ENCODE assay signal across 19 cellular contexts in genomic region chr14:86673523-86673969, GRCh38.
DNase-seq lines count a peak whose midpoint lies in the region; ATAC-seq, FAIRE-seq and TF ChIP-seq lines count a peak whose summit lies in the region.
"Had no signal": no experiment of that assay in that cellular context is flagged by ENCODE, and none has a peak within 500 bp of the region (broad histone marks: within the 10 kb centered on the region; RNA-seq: fewer than 3 reads in every experiment).

No MANE protein-coding gene starts in this region.

- in situ Hi-C loops in HepG2 (cut with HindIII; ENCODE audit: extremely low pct_ligation_motif_present, low pct_unique_long_range_greater_than_20kb) = no loop called here

- H3K9me3 Mint-ChIP-seq in WTC11 = no peaks in the 10 kb centered on the region

- H3K4me3 ChIP-seq in HepG2 (replicated peaks in 1 of 3; ENCODE audit: insufficient read depth in 1 of 3, low read depth in 2 of 3, low read length in 3 of 3) = peak overlapping the region in 1 of 3 experiments; percentile 12; a peak in 1 of 6 replicates
- no peak overlapping the region for H3K4me3 ChIP-seq in thyroid gland (replicated peaks in 1 of 3)
- H3K4me3 ChIP-seq: GM23248 had no signal

- DNase-seq in NCI-H748 (lab: John Stamatoyannopoulos, UW; ENCODE audit: unreplicated experiment) = peak; percentile 19
- DNase-seq in NCI-H748 treated with DMSO at 0.1 percent for 48 hours (lab: John Stamatoyannopoulos, UW) = no peak
- no peak for DNase-seq in WTC11 (ENCODE audit: low spot score)
- DNase-seq in HepG2 (ENCODE audit: low spot score) = peak; percentile 75
- DNase-seq in thyroid gland = peak; percentile 73 to 78
- DNase-seq: ACHN; activated CD4-positive, alpha-beta memory T cell treated with anti-CD3 and anti-CD28 coated beads for 36 hours; activated T-cell treated with anti-CD3 and anti-CD28 coated beads, Interleukin-2, amount 50 U/mL, for 48 hours; CD4-positive, CD25-positive, alpha-beta regulatory T cell; cortex of kidney; GM23248; NCI-H2227 treated with DMSO at 0.1 percent for 48 hours; stimulated activated CD4-positive, alpha-beta T cell treated with anti-CD3 and anti-CD28 coated beads, Interleukin-2, amount 100 ng/mL, for 24 hours; T-cell had no signal

- FAIRE-seq in HepG2 (lab: Jason Lieb, UNC) = peak; percentile 70

- no peaks in the 10 kb centered on the region for H3K27me3 Mint-ChIP-seq in WTC11 (ENCODE audit: low read depth)
- H3K27me3 Mint-ChIP-seq: activated CD4-positive, alpha-beta memory T cell treated with anti-CD3 and anti-CD28 coated beads for 36 hours; CD4-positive, CD25-positive, alpha-beta regulatory T cell; T-cell had no signal

- H3K27ac Mint-ChIP-seq in WTC11 = peak overlapping the region; percentile 2; the same call in 1 of the 2 replicates
- H3K27ac Mint-ChIP-seq: activated CD4-positive, alpha-beta memory T cell treated with anti-CD3 and anti-CD28 coated beads for 36 hours; activated naive CD4-positive, alpha-beta T cell treated with anti-CD3 and anti-CD28 coated beads, Interleukin-2, amount 50 U/mL, for 72 hours; CD4-positive, CD25-positive, alpha-beta regulatory T cell; T-cell had no signal

- intact Hi-C loops in HepG2 (cut with micrococcal nuclease; ENCODE audit: unreplicated experiment) = loop anchor here (10.0 kb wide), 1 partner anchor 221 kb away; no protein-coding TSS in a partner anchor
- intact Hi-C loops in thyroid gland (cut with DNase I) = no loop called here

- no peak for TF ChIP-seq RAD21 in HepG2 (CRISPR knock-in tag; IDR thresholded peaks at IDR 0.05)

- TF ChIP-seq POLR2A in HepG2 (IDR thresholded peaks at IDR 0.05; ENCODE audit: insufficient read depth in 1 of 2, low read depth in 2 of 2, low read length in 2 of 2) (no peak), thyroid gland (IDR thresholded peaks at IDR 0.05) (no peak)

- peak overlapping the region; percentile 46 for H3K4me2 ChIP-seq in HepG2 (ENCODE audit: low read depth, low read length)

- H3K4me1 ChIP-seq in HepG2 (ENCODE audit: insufficient read depth, low read length) (peaks cover 24% of the 10 kb centered on the region), thyroid gland (peaks cover 8 to 13% of the 10 kb centered on the region in 2 donors)

- ATAC-seq in WTC11 (peak; percentile 59), HepG2 (peak; percentile 99), SK-N-SH treated with all-trans-retinoic acid at 6 μM for 48 hours (no peak), GM18867 (IDR thresholded peaks at IDR 0.05; ENCODE audit: unreplicated experiment) (no peak), GM21526 (IDR thresholded peaks at IDR 0.05; ENCODE audit: low FRiP score, unreplicated experiment) (no peak)
- ATAC-seq: activated naive CD4-positive, alpha-beta T cell treated with anti-CD3 and anti-CD28 coated beads, Interleukin-2, amount 50 U/mL, for 72 hours; Right ventricle myocardium inferior; T-cell had no signal

- H2AFZ ChIP-seq in HepG2 (ENCODE audit: low read length) = peak overlapping the region; percentile 71
- H2AFZ ChIP-seq: GM23248 had no signal

- CTCF ChIA-PET in WTC11 (lab: Charles Lee) (interaction anchor here (0.6 kb wide), 1 partner anchor 19 kb away, joined by 3 read pairs; no protein-coding TSS in a partner anchor), HepG2 (lab: Yijun Ruan, JAX; ENCODE audit: low intra/inter-chr PET ratio, low total read pairs) (no interaction called here)

- no peaks in the 10 kb centered on the region for H4K20me1 ChIP-seq in HepG2 (ENCODE audit: insufficient read depth, low read length)

- H3K9ac ChIP-seq in HepG2 (ENCODE audit: insufficient read depth, low read depth, low read length) = no peak overlapping the region; the same call in 1 of the 2 replicates
- H3K9ac ChIP-seq: GM23248 had no signal

- H3K36me3 ChIP-seq in HepG2 (replicated peaks in 1 of 2; ENCODE audit: control insufficient read depth in 1 of 2, insufficient read depth in 2 of 2, low read length in 2 of 2) (no peaks in the 10 kb centered on the region), thyroid gland (no peaks in the 10 kb centered on the region)

- peaks cover 23% of the 10 kb centered on the region for H3K4me1 Mint-ChIP-seq in WTC11
- H3K4me1 Mint-ChIP-seq: CD4-positive, CD25-positive, alpha-beta regulatory T cell; T-cell had no signal

- POLR2A ChIA-PET in WTC11 (lab: Charles Lee) = no interaction called here
- POLR2A ChIA-PET in HepG2 (lab: Yijun Ruan, JAX) = no interaction called here

- H3K9me3 ChIP-seq in HepG2 (ENCODE audit: low read length) = no peaks in the 10 kb centered on the region
- no peaks in the 10 kb centered on the region for H3K9me3 ChIP-seq in thyroid gland

- H3K27ac ChIP-seq in HepG2 (ENCODE audit: extremely low read length, insufficient read depth, low read length) = peak overlapping the region; percentile 39
- peak overlapping the region; percentile 42 to 80 (median 69) for H3K27ac ChIP-seq in thyroid gland
- H3K27ac ChIP-seq: GM23248 had no signal

- TF ChIP-seq CTCF in WTC11 (IDR thresholded peaks at IDR 0.05) (no peak), HepG2 (CRISPR knock-in tag; IDR thresholded peaks at IDR 0.05) (no peak), thyroid gland (IDR thresholded peaks at IDR 0.05) (no peak)

- no peaks in the 10 kb centered on the region for H3K79me2 ChIP-seq in HepG2 (ENCODE audit: insufficient read depth, low read length)

- TF ChIP-seq EP300 in HepG2 (IDR thresholded peaks at IDR 0.05; ENCODE audit: low read depth in 2 of 2, low read length in 2 of 2) = no peak
- no peak for TF ChIP-seq EP300 in HepG2 (CRISPR knock-in tag; IDR thresholded peaks at IDR 0.05; ENCODE audit: borderline replicate concordance)

- no peaks in the 10 kb centered on the region for H3K36me3 Mint-ChIP-seq in WTC11
- H3K36me3 Mint-ChIP-seq: activated CD4-positive, alpha-beta memory T cell treated with anti-CD3 and anti-CD28 coated beads for 36 hours; activated naive CD4-positive, alpha-beta T cell treated with anti-CD3 and anti-CD28 coated beads, Interleukin-2, amount 50 U/mL, for 72 hours; CD4-positive, CD25-positive, alpha-beta regulatory T cell; T-cell had no signal

- no TSS peak for BruUV-seq in HepG2 (replicated peaks; lab: Mats Ljungman, UMichigan)

- no peaks in the 10 kb centered on the region for H3K27me3 ChIP-seq in HepG2 (ENCODE audit: control insufficient read depth in 1 of 2, insufficient read depth in 2 of 2, low read length in 2 of 2)
- H3K27me3 ChIP-seq in thyroid gland = no peaks in the 10 kb centered on the region

- no peak overlapping the region for H3K4me3 Mint-ChIP-seq in WTC11
- H3K4me3 Mint-ChIP-seq: activated CD4-positive, alpha-beta memory T cell treated with anti-CD3 and anti-CD28 coated beads for 36 hours; CD4-positive, CD25-positive, alpha-beta regulatory T cell; T-cell had no signal

TF ChIP-seq in WTC11, 78 proteins besides CTCF, POLR2A, EP300 and RAD21 (continues in another document):
- no peak for TF ChIP-seq TEAD1 (CRISPR knock-in tag; IDR thresholded peaks at IDR 0.05)
- no peak for TF ChIP-seq ZNF423 (CRISPR knock-in tag; IDR thresholded peaks at IDR 0.05)
- no peak for TF ChIP-seq OVOL2 (CRISPR knock-in tag; IDR thresholded peaks at IDR 0.05; ENCODE audit: borderline replicate concordance)
- TF ChIP-seq ESRRA (CRISPR knock-in tag; IDR thresholded peaks at IDR 0.05; ENCODE audit: borderline replicate concordance) = no peak

TF ChIP-seq in HepG2, 621 proteins besides CTCF, POLR2A, EP300 and RAD21 (continues in another document):
- TF ChIP-seq EHMT2 (IDR thresholded peaks at IDR 0.05; ENCODE audit: borderline replicate concordance, low read depth, low read length) = peak; percentile 46; the same call in 1 of the 2 replicates
- no peak for TF ChIP-seq FOXK1 (CRISPR knock-in tag; IDR thresholded peaks at IDR 0.05; ENCODE audit: borderline replicate concordance, low read depth)
- peak; percentile 44; the same call in 1 of the 2 replicates for TF ChIP-seq IRF2 (CRISPR knock-in tag; IDR thresholded peaks at IDR 0.05)
- TF ChIP-seq ZKSCAN8 (CRISPR knock-in tag; IDR thresholded peaks at IDR 0.05; ENCODE audit: borderline replicate concordance) = no peak
- TF ChIP-seq ZNF331 (CRISPR knock-in tag; IDR thresholded peaks at IDR 0.05) = 0 out of 2 replicates have a peak, but pooled peaks have one; percentile 48

TF ChIP-seq in SK-N-SH treated with all-trans-retinoic acid at 6 μM for 48 hours, 23 proteins besides CTCF, POLR2A, EP300 and RAD21 (continues in another document):
- no peak for TF ChIP-seq TCF4 (CRISPR knock-in tag; IDR thresholded peaks at IDR 0.05; ENCODE audit: borderline replicate concordance)
- TF ChIP-seq RARB (CRISPR knock-in tag; IDR thresholded peaks at IDR 0.05) = no peak
- TF ChIP-seq GLIS3 (CRISPR knock-in tag; IDR thresholded peaks at IDR 0.05) = no peak
- TF ChIP-seq POU6F1 (CRISPR knock-in tag; IDR thresholded peaks at IDR 0.05; ENCODE audit: borderline replicate concordance, low read depth) = no peak

Comparison
In these comparisons a context has a peak if more than half of its experiments do, and no peak if none do; other contexts are left out.
1. DNase-seq: peak in NCI-H748 (single experiment), HepG2 (single experiment) and thyroid gland (2 of 2); none in NCI-H748 treated with DMSO at 0.1 percent for 48 hours (single experiment) and WTC11 (single experiment).
2. ATAC-seq: peak in WTC11 (single experiment) and HepG2 (single experiment); none in SK-N-SH treated with all-trans-retinoic acid at 6 μM for 48 hours (single experiment), GM18867 (single experiment) and GM21526 (single experiment).